Comparison of ENCODE assay signal across 8 cellular contexts in genomic region chr2:160427629-160428424, GRCh38.
A peak's percentile ranks its signal among the peaks of the same experiment; 100 is the strongest.
DNase-seq lines count a peak whose midpoint lies in the region; ATAC-seq, FAIRE-seq and TF ChIP-seq lines count a peak whose summit lies in the region.

No MANE protein-coding gene starts in this region.

- FAIRE-seq in frontal cortex (lab: Jason Lieb, UNC) = no peak

- peak overlapping the region; percentile 34 for H3K4me3 ChIP-seq in fibroblast of villous mesenchyme (ENCODE audit: low read depth, low read length)

- TF ChIP-seq CTCF in fibroblast of villous mesenchyme (IDR thresholded peaks at IDR 0.05; ENCODE audit: insufficient read depth, low read depth, low read length) = no peak

- peak; percentile 16 for DNase-seq in Ammon's horn (ENCODE audit: low spot score)
- peak; percentile 72 to 87 for DNase-seq in Kasumi-1 (lab: John Stamatoyannopoulos, UW)
- DNase-seq in activated T-cell treated with anti-CD3 and anti-CD28 coated beads for 4 hours = peak; percentile 31
- DNase-seq in fibroblast of villous mesenchyme (ENCODE audit: low read depth) = peak; percentile 93
- DNase-seq in stimulated activated CD8-positive, alpha-beta memory T cell treated with anti-CD3 and anti-CD28 coated beads, Interleukin-12 subunit alpha, Interleukin-12 subunit beta, amount 100 ng/mL, for 1 hour (ENCODE audit: low read depth) = peak; percentile 33
- DNase-seq in frontal cortex (ENCODE audit: low spot score in 2 of 2) = no peak
- DNase-seq in NCI-H1417 treated with DMSO at 0.1 percent for 48 hours (lab: John Stamatoyannopoulos, UW) = no peak

- ATAC-seq in GM21447 (IDR thresholded peaks at IDR 0.05; ENCODE audit: unreplicated experiment) = peak; percentile 87

Comparison
In these comparisons a context has a peak if more than half of its experiments do, and no peak if none do; other contexts are left out.
1. DNase-seq: peak in Ammon's horn (single experiment), Kasumi-1 (2 of 2), activated T-cell treated with anti-CD3 and anti-CD28 coated beads for 4 hours (single experiment), fibroblast of villous mesenchyme (single experiment) and stimulated activated CD8-positive, alpha-beta memory T cell treated with anti-CD3 and anti-CD28 coated beads, Interleukin-12 subunit alpha, Interleukin-12 subunit beta, amount 100 ng/mL, for 1 hour (single experiment); none in frontal cortex (0 of 2) and NCI-H1417 treated with DMSO at 0.1 percent for 48 hours (single experiment).